Comparison of ENCODE assay signal across 19 cellular contexts in genomic region chr7:66790219-66790618, GRCh38.
"Had no signal": no experiment of that assay in that cellular context is flagged by ENCODE, and none has a peak within 500 bp of the region (broad histone marks: within the 10 kb centered on the region; RNA-seq: fewer than 3 reads in every experiment).

No MANE protein-coding gene starts in this region.

- H3K27me3 ChIP-seq: esophagus squamous epithelium, ovary, right lobe of liver, tibial nerve, vagina had no signal

- H3K27ac ChIP-seq: ovary, right lobe of liver, tibial nerve, vagina had no signal

- H3K4me1 ChIP-seq: right lobe of liver, tibial nerve, vagina had no signal

- H3K36me3 ChIP-seq: ovary had no signal

- H3K27ac Mint-ChIP-seq: activated CD4-positive, alpha-beta T cell treated with anti-CD3 and anti-CD28 coated beads for 36 hours; activated T-helper 17 cell treated with anti-CD3 and anti-CD28 coated beads, Interleukin-2, amount 50 U/mL, for 72 hours; dendritic cell treated with granulocyte-macrophage colony-stimulating factor and Interleukin-4, amounts not matched to agents 40 ng/mL and 50 ng/mL, for 4 days; effector memory CD8-positive, alpha-beta T cell; T-cell; WTC11 had no signal

- H3K4me3 ChIP-seq: esophagus squamous epithelium, ovary, right lobe of liver, tibial nerve, vagina had no signal

- H3K27me3 Mint-ChIP-seq: activated CD4-positive, alpha-beta T cell treated with anti-CD3 and anti-CD28 coated beads for 36 hours; activated T-helper 17 cell treated with anti-CD3 and anti-CD28 coated beads, Interleukin-2, amount 50 U/mL, for 72 hours; dendritic cell treated with granulocyte-macrophage colony-stimulating factor and Interleukin-4, amounts not matched to agents 40 ng/mL and 50 ng/mL, for 4 days; effector memory CD8-positive, alpha-beta T cell; T-cell had no signal

- H3K4me1 Mint-ChIP-seq: activated CD4-positive, alpha-beta T cell treated with anti-CD3 and anti-CD28 coated beads for 36 hours; activated T-helper 17 cell treated with anti-CD3 and anti-CD28 coated beads, Interleukin-2, amount 50 U/mL, for 72 hours; T-cell; WTC11 had no signal

- H3K9me3 ChIP-seq: esophagus squamous epithelium, ovary, right lobe of liver, tibial nerve, vagina had no signal

- ATAC-seq: activated CD4-positive, alpha-beta T cell treated with anti-CD3 and anti-CD28 coated beads for 36 hours; activated T-helper 17 cell treated with anti-CD3 and anti-CD28 coated beads, Interleukin-2, amount 50 U/mL, for 72 hours; effector memory CD8-positive, alpha-beta T cell; SK-N-SH treated with all-trans-retinoic acid at 6 μM for 48 hours; T-cell; WTC11 had no signal

- H3K4me3 Mint-ChIP-seq: activated CD4-positive, alpha-beta T cell treated with anti-CD3 and anti-CD28 coated beads for 36 hours; activated T-helper 17 cell treated with anti-CD3 and anti-CD28 coated beads, Interleukin-2, amount 50 U/mL, for 72 hours; dendritic cell treated with granulocyte-macrophage colony-stimulating factor and Interleukin-4, amounts not matched to agents 40 ng/mL and 50 ng/mL, for 4 days; effector memory CD8-positive, alpha-beta T cell; T-cell; WTC11 had no signal

- H3K9me3 Mint-ChIP-seq: activated T-helper 17 cell treated with anti-CD3 and anti-CD28 coated beads, Interleukin-2, amount 50 U/mL, for 72 hours; dendritic cell treated with granulocyte-macrophage colony-stimulating factor and Interleukin-4, amounts not matched to agents 40 ng/mL and 50 ng/mL, for 4 days; effector memory CD8-positive, alpha-beta T cell; T-cell; WTC11 had no signal

- DNase-seq: activated CD4-positive, alpha-beta T cell treated with anti-CD3 and anti-CD28 coated beads for 36 hours; activated CD4-positive, alpha-beta T cell treated with anti-CD3 and anti-CD28 coated beads, Interleukin-2, amount 50 U/mL, for 48 hours; activated naive CD4-positive, alpha-beta T cell; aorta; effector memory CD8-positive, alpha-beta T cell; esophagus squamous epithelium; hypothalamus; ovary; right lobe of liver; small intestine; stimulated activated CD4-positive, alpha-beta T cell treated with anti-CD3 and anti-CD28 coated beads, Interleukin-4, amount 100 ng/mL, for 1 hour; stimulated activated naive CD4-positive, alpha-beta T cell; T-cell had no signal
